21 cellular contexts compared by ENCODE assay signal in genomic region chr17:73524941-73525679, GRCh38.
"Had no signal": no experiment of that assay in that cellular context is flagged by ENCODE, and none has a peak within 500 bp of the region (broad histone marks: within the 10 kb centered on the region; RNA-seq: fewer than 3 reads in every experiment).

No MANE protein-coding gene starts in this region.

- H3K4me3 ChIP-seq: K562 had no signal

- ATAC-seq: K562 had no signal

- H3K9ac ChIP-seq: KMS-11, SK-N-SH had no signal

- H3K27ac ChIP-seq: KMS-11 had no signal

- H3K4me2 ChIP-seq: KMS-11, SK-N-SH had no signal

- DNase-seq: Kasumi-1, MM.1S, NCI-H1092 treated with DMSO at 0.1 percent for 48 hours, NCI-H1436, NCI-H187, NCI-H2029, NCI-H2081 treated with DMSO at 0.1 percent for 48 hours, NCI-H2171, NCI-H226, NCI-H446, NCI-H510A, NCI-H524 treated with DMSO at 0.1 percent for 48 hours, NCI-H69, NCI-H774, RPMI8226, SHP77, SK-N-SH, SW 1271 had no signal

- FAIRE-seq: K562, RCC 7860 had no signal

- H3K9me3 ChIP-seq: SK-N-SH had no signal
